ENCODE assay signal across 8 cellular contexts in genomic region chr12:122203968-122204828, GRCh38. TPM values are rescaled to one million over a fixed set of nuclear protein-coding genes. Genes with fewer than 3 reads are reported as not detected.
DNase-seq lines count a peak whose midpoint lies in the region; ATAC-seq and TF ChIP-seq lines count a peak whose summit lies in the region.

No MANE protein-coding gene starts in this region.

- H3K9me3 ChIP-seq in esophagus (ENCODE audit: control insufficient read depth in 2 of 2, insufficient read depth in 1 of 2, low read depth in 1 of 2, low read length in 1 of 2) (no peaks in the 10 kb centered on the region), neutrophil (no peaks in the 10 kb centered on the region)

- H3K36me3 ChIP-seq in esophagus (ENCODE audit: control insufficient read depth in 2 of 2, insufficient read depth in 2 of 2, low read length in 1 of 2) (peaks cover 6 to 10% of the 10 kb centered on the region in 2 donors), neutrophil (peaks cover 30% of the 10 kb centered on the region)

- H3K27ac ChIP-seq in esophagus (ENCODE audit: low read depth in 2 of 2, low read length in 1 of 2) (no peak overlapping the region), neutrophil (no peak overlapping the region)

- TF ChIP-seq CTCF in neutrophil (IDR thresholded peaks at IDR 0.05): no peak

- 6 to 9% methylated on average over 64 to 92 of the region's 92 CpGs for WGBS in esophagus, 2 donors

- H3K27me3 ChIP-seq in esophagus (ENCODE audit: control insufficient read depth in 1 of 2, insufficient read depth in 2 of 2, low read length in 2 of 2) (no peaks in the 10 kb centered on the region), neutrophil (peaks cover 74% of the 10 kb centered on the region)

- H3K4me1 ChIP-seq in esophagus (ENCODE audit: control insufficient read depth in 2 of 2, insufficient read depth in 2 of 2, low read length in 1 of 2): peaks cover 2 to 9% of the 10 kb centered on the region in 2 donors
- peaks cover 6 to 17% of the 10 kb centered on the region in 2 experiments for H3K4me1 ChIP-seq in neutrophil (ENCODE audit: control insufficient read depth in 1 of 2, insufficient read depth in 1 of 2, low read depth in 1 of 2, low read length in 1 of 2)

- peak overlapping the region; percentile 62 to 63 for H3K4me3 ChIP-seq in esophagus (ENCODE audit: low read depth in 1 of 2, low read length in 2 of 2)
- H3K4me3 ChIP-seq in neutrophil (ENCODE audit: low read depth in 1 of 2, low read length in 1 of 2): peak overlapping the region; percentile 55 to 64

- peak; percentile 31 for DNase-seq in T-helper 9 cell
- no peak for DNase-seq in SKM-1 (lab: John Stamatoyannopoulos, UW; ENCODE audit: unreplicated experiment)
- DNase-seq in anterior cingulate cortex (lab: John Stamatoyannopoulos, UW): no peak

- ATAC-seq in GM19025 (IDR thresholded peaks at IDR 0.05; ENCODE audit: low read depth, unreplicated experiment) (peak; percentile 30), GM21381 (IDR thresholded peaks at IDR 0.05; ENCODE audit: unreplicated experiment) (no peak), GM21717 (IDR thresholded peaks at IDR 0.05; ENCODE audit: unreplicated experiment) (no peak)

RNA-seq across cellular contexts. Expression of gene B3GNT4, which starts 0.7 kb away (rescaled TPM):
- polyA plus RNA-seq in esophagus: 1 to 10 TPM in 1 of 2 donors, under 1 TPM in 1; 0.62 to 1.4 TPM

RNA-seq across cellular contexts. Expression of gene LRRC43, which starts 21.3 kb away (rescaled TPM):
- under 1 TPM in 1 of 2 donors, not detected in 1; 0.21 TPM for polyA plus RNA-seq in esophagus

RNA-seq across cellular contexts. Expression of gene DIABLO, which starts 21.7 kb away (rescaled TPM):
- 10 to 100 TPM; 17.9 to 31.1 TPM for polyA plus RNA-seq in esophagus

RNA-seq across cellular contexts. Expression of gene IL31, which starts 30.2 kb away (rescaled TPM):
- polyA plus RNA-seq in esophagus: not detected
